In genomic region chr15:78951841-78952238, GRCh38 we compare ENCODE assay signal across 10 cellular contexts. TPM values are rescaled to one million over a fixed set of nuclear protein-coding genes. Genes with fewer than 3 reads are reported as not detected.
DNase-seq lines count a peak whose midpoint lies in the region; ATAC-seq, FAIRE-seq and TF ChIP-seq lines count a peak whose summit lies in the region.
"Had no signal": no experiment of that assay in that cellular context is flagged by ENCODE, and none has a peak within 500 bp of the region (broad histone marks: within the 10 kb centered on the region; RNA-seq: fewer than 3 reads in every experiment).

No MANE protein-coding gene starts in this region.

- 42 to 49% methylated on average over 4 of the region's 4 CpGs for WGBS in heart right ventricle, 2 donors
- 65% methylated on average over 4 of the region's 4 CpGs for WGBS in urinary bladder

- no peaks in the 10 kb centered on the region for H3K36me3 Mint-ChIP-seq in immature natural killer cell

- H3K9ac ChIP-seq in kidney (ENCODE audit: low read length in 2 of 2) = peak overlapping the region in 1 of 2 donors; percentile 72
- H3K9ac ChIP-seq: KMS-11 had no signal

- FAIRE-seq in kidney (lab: Jason Lieb, UNC) = no peak

- H3K4me3 Mint-ChIP-seq in immature natural killer cell = no peak overlapping the region

- H3K9me3 Mint-ChIP-seq in immature natural killer cell = no peaks in the 10 kb centered on the region

- no peak for TF ChIP-seq CTCF in heart right ventricle (IDR thresholded peaks at IDR 0.05)
- no peak for TF ChIP-seq CTCF in right atrium auricular region (IDR thresholded peaks at IDR 0.05)
- TF ChIP-seq CTCF in VCaP (conservative IDR thresholded peaks at IDR 0.05) = no peak
- TF ChIP-seq CTCF in kidney (IDR thresholded peaks at IDR 0.05; ENCODE audit: borderline replicate concordance, extremely low read depth, insufficient read depth) = no peak

- no peak overlapping the region for H3K4me3 ChIP-seq in heart right ventricle
- no peak overlapping the region for H3K4me3 ChIP-seq in right atrium auricular region
- peak overlapping the region in 1 of 2 donors; percentile 27 for H3K4me3 ChIP-seq in kidney (ENCODE audit: low read length in 2 of 2)
- no peak overlapping the region for H3K4me3 ChIP-seq in urinary bladder (ENCODE audit: low read depth, low read length)

- H3K4me1 Mint-ChIP-seq in immature natural killer cell = no peaks in the 10 kb centered on the region

- intact Hi-C loops in heart right ventricle (cut with DNase I) = no loop called here
- intact Hi-C loops in kidney (cut with DNase I) = no loop called here

- peaks cover 6 to 32% (median 17%) of the 10 kb centered on the region in 9 donors for H3K4me1 ChIP-seq in heart right ventricle
- peaks cover 0 to 21% of the 10 kb centered on the region in 2 donors for H3K4me1 ChIP-seq in right atrium auricular region
- peaks cover 17 to 19% of the 10 kb centered on the region in 2 donors for H3K4me1 ChIP-seq in kidney (ENCODE audit: control insufficient read depth in 1 of 2, insufficient read depth in 1 of 2, low read depth in 1 of 2, low read length in 2 of 2)
- H3K4me1 ChIP-seq in urinary bladder (ENCODE audit: insufficient read depth) = peaks cover 3% of the 10 kb centered on the region

- ATAC-seq in heart right ventricle = peak; percentile 21 to 78 (median 70)
- no peak for ATAC-seq in HG03469 (IDR thresholded peaks at IDR 0.05; ENCODE audit: unreplicated experiment)

- H3K36me3 ChIP-seq in heart right ventricle (no peaks in the 10 kb centered on the region), right atrium auricular region (no peaks in the 10 kb centered on the region), kidney (ENCODE audit: control insufficient read depth in 1 of 2, insufficient read depth in 2 of 2, low read length in 2 of 2) (no peaks in the 10 kb centered on the region), urinary bladder (ENCODE audit: insufficient read depth) (no peaks in the 10 kb centered on the region)

- no peaks in the 10 kb centered on the region for H3K9me3 ChIP-seq in heart right ventricle
- no peaks in the 10 kb centered on the region for H3K9me3 ChIP-seq in right atrium auricular region
- H3K9me3 ChIP-seq in kidney (ENCODE audit: control insufficient read depth in 1 of 2, low read length in 2 of 2) = no peaks in the 10 kb centered on the region

- peaks cover 0 to 5% (median 0%) of the 10 kb centered on the region in 3 donors for H3K27me3 Mint-ChIP-seq in immature natural killer cell (ENCODE audit: low read depth in 3 of 3)

- no peaks in the 10 kb centered on the region for H3K27me3 ChIP-seq in heart right ventricle
- H3K27me3 ChIP-seq in right atrium auricular region = no peaks in the 10 kb centered on the region

- H3K27ac Mint-ChIP-seq in immature natural killer cell = no peak overlapping the region

- DNase-seq in heart right ventricle = no peak
- DNase-seq in right atrium auricular region (ENCODE audit: low spot score) = no peak
- DNase-seq in kidney = no peak
- DNase-seq in immature natural killer cell = no peak
- no peak for DNase-seq in hippocampal formation (lab: John Stamatoyannopoulos, UW)
- DNase-seq: caudate nucleus had no signal

- peak overlapping the region in 7 of 10 donors; percentile 0 to 69 (median 49) for H3K27ac ChIP-seq in heart right ventricle
- H3K27ac ChIP-seq in right atrium auricular region = peak overlapping the region in 1 of 2 donors; percentile 51
- H3K27ac ChIP-seq in VCaP = peak overlapping the region; percentile 66
- H3K27ac ChIP-seq in kidney (ENCODE audit: low read depth in 2 of 2, low read length in 2 of 2) = peak overlapping the region; percentile 86 to 95
- peak overlapping the region; percentile 41 for H3K27ac ChIP-seq in urinary bladder (ENCODE audit: low read depth)
- H3K27ac ChIP-seq: KMS-11 had no signal

RNA-seq across cellular contexts. Expression of gene CTSH, which starts 7.0 kb away (rescaled TPM):
- total RNA-seq in heart right ventricle (100 to 1,000 TPM in 1 of 10 donors, 10 to 100 TPM in 9; 26.4 to 122 (median 62.5) TPM), right atrium auricular region (100 to 1,000 TPM in 1 of 2 donors, 10 to 100 TPM in 1; 51.0 to 114 TPM), kidney (201 TPM), urinary bladder (250 TPM)
- polyA plus RNA-seq in heart right ventricle (10 to 100 TPM; 54.6 to 68.1 TPM), kidney (ENCODE audit: insufficient read depth, low read depth, low replicate concordance) (1,628 TPM), urinary bladder (291 TPM), immature natural killer cell (10 to 100 TPM in 2 of 3 donors, 1 to 10 TPM in 1; 9.3 to 37.8 (median 23.0) TPM)
